2 cellular contexts compared by ENCODE assay signal in the genomic region with DNA sequence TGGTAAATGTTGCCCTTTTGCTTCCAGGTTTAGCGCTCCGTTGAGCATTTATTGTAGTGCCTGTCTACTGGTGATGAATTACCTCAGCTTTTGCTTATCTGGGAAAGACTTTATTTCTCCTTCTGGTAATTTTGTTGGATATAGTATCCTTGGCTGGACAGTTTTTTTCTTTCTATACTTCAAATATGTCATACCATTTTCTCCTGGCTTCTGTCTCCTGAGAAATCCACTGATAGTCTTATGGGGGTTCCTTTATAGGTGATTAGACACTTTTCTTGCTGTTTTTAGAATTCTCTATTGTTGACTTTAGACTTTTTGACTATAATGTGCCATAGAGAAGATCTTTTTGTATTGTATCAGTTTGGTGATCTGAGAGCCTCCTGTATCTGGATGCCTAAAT.
A peak's percentile ranks its signal among the peaks of the same experiment; 100 is the strongest.
TF ChIP-seq lines count a peak whose summit lies in the region.

No MANE protein-coding gene starts in this region.

TF ChIP-seq in HEK293, 187 proteins besides CTCF, POLR2A, EP300 and RAD21 (continued from another document and continues in another):
- TF ChIP-seq, protein P1, sequence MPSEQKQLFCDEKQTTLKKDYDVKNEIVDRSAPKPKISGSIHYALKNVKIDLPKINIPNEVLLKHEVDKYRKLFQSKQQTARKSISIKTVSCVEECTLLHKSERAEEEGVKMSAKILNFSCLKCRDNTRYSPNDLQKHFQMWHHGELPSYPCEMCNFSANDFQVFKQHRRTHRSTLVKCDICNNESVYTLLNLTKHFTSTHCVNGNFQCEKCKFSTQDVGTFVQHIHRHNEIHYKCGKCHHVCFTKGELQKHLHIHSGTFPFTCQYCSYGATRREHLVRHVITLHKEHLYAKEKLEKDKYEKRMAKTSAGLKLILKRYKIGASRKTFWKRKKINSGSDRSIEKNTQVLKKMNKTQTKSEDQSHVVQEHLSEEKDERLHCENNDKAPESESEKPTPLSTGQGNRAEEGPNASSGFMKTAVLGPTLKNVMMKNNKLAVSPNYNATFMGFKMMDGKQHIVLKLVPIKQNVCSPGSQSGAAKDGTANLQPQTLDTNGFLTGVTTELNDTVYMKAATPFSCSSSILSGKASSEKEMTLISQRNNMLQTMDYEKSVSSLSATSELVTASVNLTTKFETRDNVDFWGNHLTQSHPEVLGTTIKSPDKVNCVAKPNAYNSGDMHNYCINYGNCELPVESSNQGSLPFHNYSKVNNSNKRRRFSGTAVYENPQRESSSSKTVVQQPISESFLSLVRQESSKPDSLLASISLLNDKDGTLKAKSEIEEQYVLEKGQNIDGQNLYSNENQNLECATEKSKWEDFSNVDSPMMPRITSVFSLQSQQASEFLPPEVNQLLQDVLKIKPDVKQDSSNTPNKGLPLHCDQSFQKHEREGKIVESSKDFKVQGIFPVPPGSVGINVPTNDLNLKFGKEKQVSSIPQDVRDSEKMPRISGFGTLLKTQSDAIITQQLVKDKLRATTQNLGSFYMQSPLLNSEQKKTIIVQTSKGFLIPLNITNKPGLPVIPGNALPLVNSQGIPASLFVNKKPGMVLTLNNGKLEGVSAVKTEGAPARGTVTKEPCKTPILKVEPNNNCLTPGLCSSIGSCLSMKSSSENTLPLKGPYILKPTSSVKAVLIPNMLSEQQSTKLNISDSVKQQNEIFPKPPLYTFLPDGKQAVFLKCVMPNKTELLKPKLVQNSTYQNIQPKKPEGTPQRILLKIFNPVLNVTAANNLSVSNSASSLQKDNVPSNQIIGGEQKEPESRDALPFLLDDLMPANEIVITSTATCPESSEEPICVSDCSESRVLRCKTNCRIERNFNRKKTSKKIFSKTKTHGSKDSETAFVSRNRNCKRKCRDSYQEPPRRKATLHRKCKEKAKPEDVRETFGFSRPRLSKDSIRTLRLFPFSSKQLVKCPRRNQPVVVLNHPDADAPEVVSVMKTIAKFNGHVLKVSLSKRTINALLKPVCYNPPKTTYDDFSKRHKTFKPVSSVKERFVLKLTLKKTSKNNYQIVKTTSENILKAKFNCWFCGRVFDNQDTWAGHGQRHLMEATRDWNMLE (tag by site-specific recombination; conservative IDR thresholded peaks at IDR 0.05; ENCODE audit: low read depth): no peak
- TF ChIP-seq ZNF184 (tag by site-specific recombination; IDR thresholded peaks at IDR 0.05): no peak
- TF ChIP-seq ZNF792 (tag by site-specific recombination; IDR thresholded peaks at IDR 0.05): no peak
- peak; percentile 48; the same call in 1 of the 2 replicates for TF ChIP-seq TRIM28 (IDR thresholded peaks at IDR 0.05; ENCODE audit: borderline replicate concordance, low read length)
- TF ChIP-seq, protein P2, sequence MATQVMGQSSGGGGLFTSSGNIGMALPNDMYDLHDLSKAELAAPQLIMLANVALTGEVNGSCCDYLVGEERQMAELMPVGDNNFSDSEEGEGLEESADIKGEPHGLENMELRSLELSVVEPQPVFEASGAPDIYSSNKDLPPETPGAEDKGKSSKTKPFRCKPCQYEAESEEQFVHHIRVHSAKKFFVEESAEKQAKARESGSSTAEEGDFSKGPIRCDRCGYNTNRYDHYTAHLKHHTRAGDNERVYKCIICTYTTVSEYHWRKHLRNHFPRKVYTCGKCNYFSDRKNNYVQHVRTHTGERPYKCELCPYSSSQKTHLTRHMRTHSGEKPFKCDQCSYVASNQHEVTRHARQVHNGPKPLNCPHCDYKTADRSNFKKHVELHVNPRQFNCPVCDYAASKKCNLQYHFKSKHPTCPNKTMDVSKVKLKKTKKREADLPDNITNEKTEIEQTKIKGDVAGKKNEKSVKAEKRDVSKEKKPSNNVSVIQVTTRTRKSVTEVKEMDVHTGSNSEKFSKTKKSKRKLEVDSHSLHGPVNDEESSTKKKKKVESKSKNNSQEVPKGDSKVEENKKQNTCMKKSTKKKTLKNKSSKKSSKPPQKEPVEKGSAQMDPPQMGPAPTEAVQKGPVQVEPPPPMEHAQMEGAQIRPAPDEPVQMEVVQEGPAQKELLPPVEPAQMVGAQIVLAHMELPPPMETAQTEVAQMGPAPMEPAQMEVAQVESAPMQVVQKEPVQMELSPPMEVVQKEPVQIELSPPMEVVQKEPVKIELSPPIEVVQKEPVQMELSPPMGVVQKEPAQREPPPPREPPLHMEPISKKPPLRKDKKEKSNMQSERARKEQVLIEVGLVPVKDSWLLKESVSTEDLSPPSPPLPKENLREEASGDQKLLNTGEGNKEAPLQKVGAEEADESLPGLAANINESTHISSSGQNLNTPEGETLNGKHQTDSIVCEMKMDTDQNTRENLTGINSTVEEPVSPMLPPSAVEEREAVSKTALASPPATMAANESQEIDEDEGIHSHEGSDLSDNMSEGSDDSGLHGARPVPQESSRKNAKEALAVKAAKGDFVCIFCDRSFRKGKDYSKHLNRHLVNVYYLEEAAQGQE (tag by site-specific recombination; IDR thresholded peaks at IDR 0.05): no peak
- TF ChIP-seq ZNF404 (tag by site-specific recombination; IDR thresholded peaks at IDR 0.05): no peak
- no peak for TF ChIP-seq ZBTB1 (tag by site-specific recombination; IDR thresholded peaks at IDR 0.05)
- TF ChIP-seq, protein P3, sequence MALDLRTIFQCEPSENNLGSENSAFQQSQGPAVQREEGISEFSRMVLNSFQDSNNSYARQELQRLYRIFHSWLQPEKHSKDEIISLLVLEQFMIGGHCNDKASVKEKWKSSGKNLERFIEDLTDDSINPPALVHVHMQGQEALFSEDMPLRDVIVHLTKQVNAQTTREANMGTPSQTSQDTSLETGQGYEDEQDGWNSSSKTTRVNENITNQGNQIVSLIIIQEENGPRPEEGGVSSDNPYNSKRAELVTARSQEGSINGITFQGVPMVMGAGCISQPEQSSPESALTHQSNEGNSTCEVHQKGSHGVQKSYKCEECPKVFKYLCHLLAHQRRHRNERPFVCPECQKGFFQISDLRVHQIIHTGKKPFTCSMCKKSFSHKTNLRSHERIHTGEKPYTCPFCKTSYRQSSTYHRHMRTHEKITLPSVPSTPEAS (tag by site-specific recombination; IDR thresholded peaks at IDR 0.05): no peak
- 0 out of 2 replicates have a peak, but pooled peaks have one; percentile 31 for TF ChIP-seq ZNF626 (tag by site-specific recombination; IDR thresholded peaks at IDR 0.05)
- TF ChIP-seq OVOL3 (tag by site-specific recombination; IDR thresholded peaks at IDR 0.05): no peak
- TF ChIP-seq SALL2 (tag by site-specific recombination; IDR thresholded peaks at IDR 0.05; ENCODE audit: borderline replicate concordance): no peak
- TF ChIP-seq PRDM1 (tag by site-specific recombination; IDR thresholded peaks at IDR 0.05): no peak
- no peak for TF ChIP-seq ZNF747 (tag by site-specific recombination; IDR thresholded peaks at IDR 0.05)

TF ChIP-seq in WTC11, 78 proteins besides CTCF, POLR2A, EP300 and RAD21 (continued from another document):
- TF ChIP-seq, protein P4, sequence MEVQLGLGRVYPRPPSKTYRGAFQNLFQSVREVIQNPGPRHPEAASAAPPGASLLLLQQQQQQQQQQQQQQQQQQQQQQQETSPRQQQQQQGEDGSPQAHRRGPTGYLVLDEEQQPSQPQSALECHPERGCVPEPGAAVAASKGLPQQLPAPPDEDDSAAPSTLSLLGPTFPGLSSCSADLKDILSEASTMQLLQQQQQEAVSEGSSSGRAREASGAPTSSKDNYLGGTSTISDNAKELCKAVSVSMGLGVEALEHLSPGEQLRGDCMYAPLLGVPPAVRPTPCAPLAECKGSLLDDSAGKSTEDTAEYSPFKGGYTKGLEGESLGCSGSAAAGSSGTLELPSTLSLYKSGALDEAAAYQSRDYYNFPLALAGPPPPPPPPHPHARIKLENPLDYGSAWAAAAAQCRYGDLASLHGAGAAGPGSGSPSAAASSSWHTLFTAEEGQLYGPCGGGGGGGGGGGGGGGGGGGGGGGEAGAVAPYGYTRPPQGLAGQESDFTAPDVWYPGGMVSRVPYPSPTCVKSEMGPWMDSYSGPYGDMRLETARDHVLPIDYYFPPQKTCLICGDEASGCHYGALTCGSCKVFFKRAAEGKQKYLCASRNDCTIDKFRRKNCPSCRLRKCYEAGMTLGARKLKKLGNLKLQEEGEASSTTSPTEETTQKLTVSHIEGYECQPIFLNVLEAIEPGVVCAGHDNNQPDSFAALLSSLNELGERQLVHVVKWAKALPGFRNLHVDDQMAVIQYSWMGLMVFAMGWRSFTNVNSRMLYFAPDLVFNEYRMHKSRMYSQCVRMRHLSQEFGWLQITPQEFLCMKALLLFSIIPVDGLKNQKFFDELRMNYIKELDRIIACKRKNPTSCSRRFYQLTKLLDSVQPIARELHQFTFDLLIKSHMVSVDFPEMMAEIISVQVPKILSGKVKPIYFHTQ (CRISPR knock-in tag; IDR thresholded peaks at IDR 0.05): no peak
- TF ChIP-seq, protein P5, sequence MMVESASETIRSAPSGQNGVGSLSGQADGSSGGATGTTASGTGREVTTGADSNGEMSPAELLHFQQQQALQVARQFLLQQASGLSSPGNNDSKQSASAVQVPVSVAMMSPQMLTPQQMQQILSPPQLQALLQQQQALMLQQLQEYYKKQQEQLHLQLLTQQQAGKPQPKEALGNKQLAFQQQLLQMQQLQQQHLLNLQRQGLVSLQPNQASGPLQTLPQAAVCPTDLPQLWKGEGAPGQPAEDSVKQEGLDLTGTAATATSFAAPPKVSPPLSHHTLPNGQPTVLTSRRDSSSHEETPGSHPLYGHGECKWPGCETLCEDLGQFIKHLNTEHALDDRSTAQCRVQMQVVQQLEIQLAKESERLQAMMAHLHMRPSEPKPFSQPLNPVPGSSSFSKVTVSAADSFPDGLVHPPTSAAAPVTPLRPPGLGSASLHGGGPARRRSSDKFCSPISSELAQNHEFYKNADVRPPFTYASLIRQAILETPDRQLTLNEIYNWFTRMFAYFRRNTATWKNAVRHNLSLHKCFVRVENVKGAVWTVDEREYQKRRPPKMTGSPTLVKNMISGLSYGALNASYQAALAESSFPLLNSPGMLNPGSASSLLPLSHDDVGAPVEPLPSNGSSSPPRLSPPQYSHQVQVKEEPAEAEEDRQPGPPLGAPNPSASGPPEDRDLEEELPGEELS (CRISPR knock-in tag; IDR thresholded peaks at IDR 0.05): no peak
- TF ChIP-seq, protein P6, sequence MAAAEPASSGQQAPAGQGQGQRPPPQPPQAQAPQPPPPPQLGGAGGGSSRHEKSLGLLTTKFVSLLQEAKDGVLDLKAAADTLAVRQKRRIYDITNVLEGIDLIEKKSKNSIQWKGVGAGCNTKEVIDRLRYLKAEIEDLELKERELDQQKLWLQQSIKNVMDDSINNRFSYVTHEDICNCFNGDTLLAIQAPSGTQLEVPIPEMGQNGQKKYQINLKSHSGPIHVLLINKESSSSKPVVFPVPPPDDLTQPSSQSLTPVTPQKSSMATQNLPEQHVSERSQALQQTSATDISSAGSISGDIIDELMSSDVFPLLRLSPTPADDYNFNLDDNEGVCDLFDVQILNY (CRISPR knock-in tag; IDR thresholded peaks at IDR 0.05): no peak
- TF ChIP-seq TEAD1 (CRISPR knock-in tag; IDR thresholded peaks at IDR 0.05) (no peak), NR2C2 (CRISPR knock-in tag; IDR thresholded peaks at IDR 0.05) (no peak), RORB (CRISPR knock-in tag; IDR thresholded peaks at IDR 0.05) (no peak)
TF ChIP-seq in WTC11: peak in this region for 0.
